ENCODE assay signal across 8 cellular contexts in the genomic region with DNA sequence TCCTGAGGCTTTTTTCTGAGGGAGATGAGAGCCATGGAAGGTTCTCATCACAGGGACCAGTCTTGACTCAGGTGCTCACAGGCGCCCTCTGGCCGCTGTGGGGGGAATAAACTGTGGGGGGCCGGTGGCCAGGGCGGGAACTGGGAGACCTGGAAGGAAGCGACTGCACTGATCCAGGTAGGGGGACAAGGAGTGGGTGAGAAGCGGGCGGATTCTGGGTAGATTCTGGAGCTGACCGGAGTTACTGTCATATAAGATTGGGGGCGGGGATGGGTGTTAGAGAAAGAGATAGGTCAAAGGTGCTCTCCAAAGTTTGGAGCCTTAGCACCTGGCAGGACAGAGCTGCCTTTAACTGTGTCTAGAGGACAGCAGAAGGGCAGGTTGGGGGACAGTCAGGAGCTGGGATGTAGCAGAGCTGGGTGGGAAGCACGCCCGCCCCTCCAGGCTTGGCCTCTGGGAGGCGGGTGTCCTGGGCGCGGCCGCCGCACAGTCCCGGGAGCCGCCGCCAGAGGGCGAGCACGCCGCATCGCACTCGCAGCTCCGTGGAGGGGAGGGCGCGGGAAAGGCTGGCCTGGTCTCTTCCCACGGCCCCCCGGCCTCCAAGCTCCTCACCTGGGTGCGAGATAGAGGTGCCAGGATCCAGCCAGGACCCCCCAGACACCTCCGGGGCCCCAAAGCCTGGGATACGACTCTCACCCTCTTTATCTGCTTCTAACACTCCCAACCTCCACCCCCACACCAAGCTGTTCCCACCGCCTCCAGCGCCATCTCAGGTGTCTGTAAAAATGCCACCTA. TPM values are rescaled to one million over a fixed set of nuclear protein-coding genes. Genes with fewer than 3 reads are reported as not detected.
DNase-seq lines count a peak whose midpoint lies in the region; ATAC-seq, FAIRE-seq and TF ChIP-seq lines count a peak whose summit lies in the region.

No MANE protein-coding gene starts in this region.

- no peaks in the 10 kb centered on the region for H3K9me3 Mint-ChIP-seq in activated T-helper 1 cell treated with anti-CD3 and anti-CD28 coated beads, Interleukin-12 subunit alpha, Interleukin-12 subunit beta, Interleukin-2, Interleukin-4 antibody, amounts not matched to agents 30 ng/mL and 10 ng/mL and 1 ng/mL, durations not matched to agents 14 hours and 24 hours and 36 hours
- no peaks in the 10 kb centered on the region for H3K9me3 Mint-ChIP-seq in natural killer cell treated with Interleukin-12 subunit alpha and Interleukin-12 subunit beta and Interleukin-15 and Interleukin-18, amount 100 ng/mL, for 72 hours

- intact Hi-C loops in activated T-helper 1 cell treated with anti-CD3 and anti-CD28 coated beads, Interleukin-12 subunit alpha, Interleukin-12 subunit beta, Interleukin-2, Interleukin-4 antibody, amounts not matched to agents 30 ng/mL and 10 ng/mL and 1 ng/mL, durations not matched to agents 14 hours and 24 hours and 36 hours (cut with micrococcal nuclease): loop anchor here (1.0 to 2.0 kb wide), 5 partner anchors 8 to 128 kb away; a partner anchor contains a TSS

- TF ChIP-seq EP300 in Ishikawa (IDR thresholded peaks at IDR 0.05; ENCODE audit: borderline replicate concordance): no peak

- H3K4me1 ChIP-seq in ACC112 (ENCODE audit: control insufficient read depth, insufficient read depth, low read length, unreplicated experiment): no peaks in the 10 kb centered on the region

- H3K4me3 Mint-ChIP-seq in activated T-helper 1 cell treated with anti-CD3 and anti-CD28 coated beads, Interleukin-12 subunit alpha, Interleukin-12 subunit beta, Interleukin-2, Interleukin-4 antibody, amounts not matched to agents 30 ng/mL and 10 ng/mL and 1 ng/mL, durations not matched to agents 14 hours and 24 hours and 36 hours: peak overlapping the region; percentile 84
- peak overlapping the region; percentile 87 for H3K4me3 Mint-ChIP-seq in natural killer cell treated with Interleukin-12 subunit alpha and Interleukin-12 subunit beta and Interleukin-15 and Interleukin-18, amount 100 ng/mL, for 72 hours

- no peaks in the 10 kb centered on the region for H3K79me2 ChIP-seq in ACC112 (ENCODE audit: control insufficient read depth, insufficient read depth, low read length, unreplicated experiment)

- H3K27me3 Mint-ChIP-seq in activated T-helper 1 cell treated with anti-CD3 and anti-CD28 coated beads, Interleukin-12 subunit alpha, Interleukin-12 subunit beta, Interleukin-2, Interleukin-4 antibody, amounts not matched to agents 30 ng/mL and 10 ng/mL and 1 ng/mL, durations not matched to agents 14 hours and 24 hours and 36 hours (ENCODE audit: insufficient read depth): peaks cover 5% of the 10 kb centered on the region
- peaks cover 1 to 7% of the 10 kb centered on the region in 2 donors for H3K27me3 Mint-ChIP-seq in natural killer cell treated with Interleukin-12 subunit alpha and Interleukin-12 subunit beta and Interleukin-15 and Interleukin-18, amount 100 ng/mL, for 72 hours

- H3K4me3 ChIP-seq in ACC112 (ENCODE audit: low read depth, low read length) (peak overlapping the region; percentile 84), fibroblast of mammary gland (ENCODE audit: control insufficient read depth, low read depth, low read length) (peak overlapping the region; percentile 55)

- peak overlapping the region; percentile 84 for H3K27ac Mint-ChIP-seq in activated T-helper 1 cell treated with anti-CD3 and anti-CD28 coated beads, Interleukin-12 subunit alpha, Interleukin-12 subunit beta, Interleukin-2, Interleukin-4 antibody, amounts not matched to agents 30 ng/mL and 10 ng/mL and 1 ng/mL, durations not matched to agents 14 hours and 24 hours and 36 hours
- peak overlapping the region; percentile 59 to 85 for H3K27ac Mint-ChIP-seq in natural killer cell treated with Interleukin-12 subunit alpha and Interleukin-12 subunit beta and Interleukin-15 and Interleukin-18, amount 100 ng/mL, for 72 hours

- H3K27me3 ChIP-seq in ACC112 (ENCODE audit: insufficient read depth, low read length): no peaks in the 10 kb centered on the region

- peak; percentile 52 for DNase-seq in RCC 7860 (ENCODE audit: low spot score)
- peak; percentile 75 for DNase-seq in activated T-helper 1 cell treated with anti-CD3 and anti-CD28 coated beads, Interleukin-12 subunit alpha, Interleukin-12 subunit beta, Interleukin-2, Interleukin-4 antibody, amounts not matched to agents 30 ng/mL and 10 ng/mL and 1 ng/mL, durations not matched to agents 14 hours and 24 hours and 36 hours (ENCODE audit: low spot score)
- DNase-seq in fibroblast of mammary gland (ENCODE audit: low read depth): peak; percentile 66
- DNase-seq in natural killer cell treated with Interleukin-12 subunit alpha and Interleukin-12 subunit beta and Interleukin-15 and Interleukin-18, amount 100 ng/mL, for 72 hours (ENCODE audit: low spot score): peak; percentile 82
- DNase-seq in stimulated activated naive CD4-positive, alpha-beta T cell (lab: John Stamatoyannopoulos, UW): peak; percentile 41 to 86 (median 74)

- H2AFZ ChIP-seq in ACC112 (ENCODE audit: low read length, unreplicated experiment): peak overlapping the region; percentile 100

- H3K36me3 Mint-ChIP-seq in activated T-helper 1 cell treated with anti-CD3 and anti-CD28 coated beads, Interleukin-12 subunit alpha, Interleukin-12 subunit beta, Interleukin-2, Interleukin-4 antibody, amounts not matched to agents 30 ng/mL and 10 ng/mL and 1 ng/mL, durations not matched to agents 14 hours and 24 hours and 36 hours (ENCODE audit: low read depth): no peaks in the 10 kb centered on the region
- no peaks in the 10 kb centered on the region for H3K36me3 Mint-ChIP-seq in natural killer cell treated with Interleukin-12 subunit alpha and Interleukin-12 subunit beta and Interleukin-15 and Interleukin-18, amount 100 ng/mL, for 72 hours

- no peak for FAIRE-seq in RCC 7860 (lab: Jason Lieb, UNC)

- no peaks in the 10 kb centered on the region for H3K36me3 ChIP-seq in ACC112 (ENCODE audit: insufficient read depth, low read length)

- H3K4me1 Mint-ChIP-seq in activated T-helper 1 cell treated with anti-CD3 and anti-CD28 coated beads, Interleukin-12 subunit alpha, Interleukin-12 subunit beta, Interleukin-2, Interleukin-4 antibody, amounts not matched to agents 30 ng/mL and 10 ng/mL and 1 ng/mL, durations not matched to agents 14 hours and 24 hours and 36 hours (ENCODE audit: low read depth): peaks cover 16% of the 10 kb centered on the region
- peaks cover 7 to 8% of the 10 kb centered on the region in 2 donors for H3K4me1 Mint-ChIP-seq in natural killer cell treated with Interleukin-12 subunit alpha and Interleukin-12 subunit beta and Interleukin-15 and Interleukin-18, amount 100 ng/mL, for 72 hours (ENCODE audit: low read depth in 2 of 2)

- TF ChIP-seq RAD21 in Ishikawa (IDR thresholded peaks at IDR 0.05; ENCODE audit: low read depth): peak; percentile 73

- TF ChIP-seq CTCF in fibroblast of mammary gland (conservative IDR thresholded peaks at IDR 0.05; ENCODE audit: control insufficient read depth, insufficient read depth, low read depth, low read length): peak; percentile 77

- peak; percentile 46 for ATAC-seq in GM18520 (IDR thresholded peaks at IDR 0.05; ENCODE audit: unreplicated experiment)
- peak; percentile 97 for ATAC-seq in natural killer cell treated with Interleukin-12 subunit alpha and Interleukin-12 subunit beta and Interleukin-15 and Interleukin-18, amount 100 ng/mL, for 72 hours

- peak overlapping the region; percentile 39; the same call in 1 of the 2 replicates for H3K27ac ChIP-seq in ACC112 (ENCODE audit: low read depth, low read length)

TF ChIP-seq in Ishikawa, 13 proteins besides CTCF, POLR2A, EP300 and RAD21 (continues in another document):
- TF ChIP-seq, protein P1, sequence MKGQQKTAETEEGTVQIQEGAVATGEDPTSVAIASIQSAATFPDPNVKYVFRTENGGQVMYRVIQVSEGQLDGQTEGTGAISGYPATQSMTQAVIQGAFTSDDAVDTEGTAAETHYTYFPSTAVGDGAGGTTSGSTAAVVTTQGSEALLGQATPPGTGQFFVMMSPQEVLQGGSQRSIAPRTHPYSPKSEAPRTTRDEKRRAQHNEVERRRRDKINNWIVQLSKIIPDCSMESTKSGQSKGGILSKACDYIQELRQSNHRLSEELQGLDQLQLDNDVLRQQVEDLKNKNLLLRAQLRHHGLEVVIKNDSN (IDR thresholded peaks at IDR 0.05): no peak
- TF ChIP-seq NFIC (IDR thresholded peaks at IDR 0.05): no peak
- no peak for TF ChIP-seq CREB1 (IDR thresholded peaks at IDR 0.05; ENCODE audit: low read depth)
- no peak for TF ChIP-seq TCF12 (IDR thresholded peaks at IDR 0.05; ENCODE audit: low read depth)
- TF ChIP-seq FOXM1 (IDR thresholded peaks at IDR 0.05; ENCODE audit: borderline replicate concordance, low read depth): no peak
- TF ChIP-seq ZBTB7A (IDR thresholded peaks at IDR 0.05; ENCODE audit: low read depth): peak; percentile 95

RNA-seq across cellular contexts. Expression of a gene that starts 4.2 kb away (rescaled TPM):
- total RNA-seq in activated T-helper 1 cell treated with anti-CD3 and anti-CD28 coated beads, Interleukin-12 subunit alpha, Interleukin-12 subunit beta, Interleukin-2, Interleukin-4 antibody, amounts not matched to agents 30 ng/mL and 10 ng/mL and 1 ng/mL, durations not matched to agents 14 hours and 24 hours and 36 hours: 0.10 TPM in 2 replicates
- total RNA-seq in natural killer cell treated with Interleukin-12 subunit alpha and Interleukin-12 subunit beta and Interleukin-15 and Interleukin-18, amount 100 ng/mL, for 72 hours: not detected

RNA-seq across cellular contexts. Expression of a gene that starts 8.2 kb away (rescaled TPM):
- 32.1 and 33.2 TPM in 2 replicates for total RNA-seq in activated T-helper 1 cell treated with anti-CD3 and anti-CD28 coated beads, Interleukin-12 subunit alpha, Interleukin-12 subunit beta, Interleukin-2, Interleukin-4 antibody, amounts not matched to agents 30 ng/mL and 10 ng/mL and 1 ng/mL, durations not matched to agents 14 hours and 24 hours and 36 hours
- 10 to 100 TPM; 15.9 to 32.3 TPM for total RNA-seq in natural killer cell treated with Interleukin-12 subunit alpha and Interleukin-12 subunit beta and Interleukin-15 and Interleukin-18, amount 100 ng/mL, for 72 hours

RNA-seq across cellular contexts. Expression of a gene that starts 19.6 kb away (rescaled TPM):
- total RNA-seq in activated T-helper 1 cell treated with anti-CD3 and anti-CD28 coated beads, Interleukin-12 subunit alpha, Interleukin-12 subunit beta, Interleukin-2, Interleukin-4 antibody, amounts not matched to agents 30 ng/mL and 10 ng/mL and 1 ng/mL, durations not matched to agents 14 hours and 24 hours and 36 hours: 197 and 202 TPM in 2 replicates
- total RNA-seq in natural killer cell treated with Interleukin-12 subunit alpha and Interleukin-12 subunit beta and Interleukin-15 and Interleukin-18, amount 100 ng/mL, for 72 hours: 100 to 1,000 TPM; 112 to 148 TPM

RNA-seq across cellular contexts. Expression of a gene that starts 26.8 kb away (rescaled TPM):
- total RNA-seq in activated T-helper 1 cell treated with anti-CD3 and anti-CD28 coated beads, Interleukin-12 subunit alpha, Interleukin-12 subunit beta, Interleukin-2, Interleukin-4 antibody, amounts not matched to agents 30 ng/mL and 10 ng/mL and 1 ng/mL, durations not matched to agents 14 hours and 24 hours and 36 hours: 913 and 933 TPM in 2 replicates
- total RNA-seq in natural killer cell treated with Interleukin-12 subunit alpha and Interleukin-12 subunit beta and Interleukin-15 and Interleukin-18, amount 100 ng/mL, for 72 hours: 1,000 to 10,000 TPM; 1,328 to 1,513 TPM

RNA-seq across cellular contexts. Expression of a gene that starts 30.1 kb away (rescaled TPM):
- 4.5 and 8.0 TPM in 2 replicates for total RNA-seq in activated T-helper 1 cell treated with anti-CD3 and anti-CD28 coated beads, Interleukin-12 subunit alpha, Interleukin-12 subunit beta, Interleukin-2, Interleukin-4 antibody, amounts not matched to agents 30 ng/mL and 10 ng/mL and 1 ng/mL, durations not matched to agents 14 hours and 24 hours and 36 hours
- total RNA-seq in natural killer cell treated with Interleukin-12 subunit alpha and Interleukin-12 subunit beta and Interleukin-15 and Interleukin-18, amount 100 ng/mL, for 72 hours: under 1 TPM; 0.31 to 0.89 TPM

Comparison
In these comparisons a context has a peak if more than half of its experiments do, and no peak if none do; other contexts are left out.
1. Peak in every context shown above with its lines: DNase-seq, ATAC-seq, H3K4me3 ChIP-seq and H3K27ac ChIP-seq.